17 cellular contexts compared by ENCODE assay signal in genomic region chr7:25318077-25318476, GRCh38.
"Had no signal": no experiment of that assay in that cellular context is flagged by ENCODE, and none has a peak within 500 bp of the region (broad histone marks: within the 10 kb centered on the region; RNA-seq: fewer than 3 reads in every experiment).

No MANE protein-coding gene starts in this region.

- ATAC-seq: activated CD4-positive, CD25-positive, alpha-beta regulatory T cell treated with anti-CD3 and anti-CD28 coated beads, Interleukin-2, amount 50 U/mL, for 24 hours; activated naive CD4-positive, alpha-beta T cell treated with anti-CD3 and anti-CD28 coated beads, Interleukin-2, amount 50 U/mL, for 72 hours; left lung; mucosa of descending colon; naive thymus-derived CD8-positive, alpha-beta T cell; stimulated activated naive B cell treated with anti-CD40 and anti-IgM and Interleukin-4, amounts not matched to agents 10 μg/mL and 1 μg/mL and 100 μg/mL, for 72 hours had no signal

- FAIRE-seq: frontal cortex, keratinocyte had no signal

- H3K36me3 Mint-ChIP-seq: activated naive CD4-positive, alpha-beta T cell treated with anti-CD3 and anti-CD28 coated beads, Interleukin-2, amount 50 U/mL, for 72 hours; naive thymus-derived CD8-positive, alpha-beta T cell; stimulated activated naive B cell treated with anti-CD40 and anti-IgM and Interleukin-4, amounts not matched to agents 10 μg/mL and 1 μg/mL and 100 μg/mL, for 72 hours had no signal

- DNase-seq: activated effector memory CD4-positive, alpha-beta T cell treated with Interleukin-2 at 50 U/mL for 16 hours; activated T-cell treated with anti-CD3 and anti-CD28 coated beads, Interleukin-2, amount 50 U/mL, for 1 hour; anterior cingulate cortex; effector CD8-positive, alpha-beta T cell; left lung; mucosa of descending colon; naive thymus-derived CD8-positive, alpha-beta T cell; sigmoid colon; stimulated activated CD4-positive, alpha-beta T cell treated with anti-CD3 and anti-CD28 coated beads, Interleukin-2, amount 100 ng/mL, for 24 hours; stimulated activated naive B cell treated with anti-CD40 and anti-IgM and Interleukin-4, amounts not matched to agents 10 μg/mL and 1 μg/mL and 100 μg/mL, for 72 hours; substantia nigra; trophoblast cell had no signal

- H3K4me1 ChIP-seq: left lung had no signal

- H3K4me3 Mint-ChIP-seq: naive thymus-derived CD8-positive, alpha-beta T cell; stimulated activated naive B cell treated with anti-CD40 and anti-IgM and Interleukin-4, amounts not matched to agents 10 μg/mL and 1 μg/mL and 100 μg/mL, for 72 hours had no signal

- H3K4me1 Mint-ChIP-seq: naive thymus-derived CD8-positive, alpha-beta T cell had no signal

- H3K27ac Mint-ChIP-seq: activated naive CD4-positive, alpha-beta T cell treated with anti-CD3 and anti-CD28 coated beads, Interleukin-2, amount 50 U/mL, for 72 hours; naive thymus-derived CD8-positive, alpha-beta T cell; stimulated activated naive B cell treated with anti-CD40 and anti-IgM and Interleukin-4, amounts not matched to agents 10 μg/mL and 1 μg/mL and 100 μg/mL, for 72 hours had no signal

- H3K36me3 ChIP-seq: left lung, sigmoid colon had no signal

- H3K9me3 Mint-ChIP-seq: activated naive CD4-positive, alpha-beta T cell treated with anti-CD3 and anti-CD28 coated beads, Interleukin-2, amount 50 U/mL, for 72 hours; naive thymus-derived CD8-positive, alpha-beta T cell; stimulated activated naive B cell treated with anti-CD40 and anti-IgM and Interleukin-4, amounts not matched to agents 10 μg/mL and 1 μg/mL and 100 μg/mL, for 72 hours had no signal

- H3K9me3 ChIP-seq: left lung, mucosa of descending colon, sigmoid colon had no signal

- H3K4me3 ChIP-seq: coronary artery, left lung, mucosa of descending colon, sigmoid colon had no signal

- H3K27ac ChIP-seq: coronary artery, left lung, sigmoid colon had no signal

- H3K27me3 ChIP-seq: left lung, sigmoid colon had no signal
